8 cellular contexts compared by ENCODE assay signal in genomic region chr4:86892639-86892965, GRCh38. TPM values are rescaled to one million over a fixed set of nuclear protein-coding genes. Genes with fewer than 3 reads are reported as not detected.
DNase-seq lines count a peak whose midpoint lies in the region; ATAC-seq and TF ChIP-seq lines count a peak whose summit lies in the region.

No MANE protein-coding gene starts in this region.

- H3K9ac ChIP-seq in duodenal mucosa (ENCODE audit: low read depth in 1 of 2, low read length in 2 of 2), result peak overlapping the region; percentile 38 to 39

- peak; percentile 18 for ATAC-seq in GM18909 (IDR thresholded peaks at IDR 0.05; ENCODE audit: poor library complexity, unreplicated experiment)
- no peak for ATAC-seq in HG02885 (IDR thresholded peaks at IDR 0.05; ENCODE audit: poor library complexity, unreplicated experiment)
- ATAC-seq in GM18861 (IDR thresholded peaks at IDR 0.05; ENCODE audit: unreplicated experiment), result no peak

- H3K36me3 ChIP-seq in duodenal mucosa (ENCODE audit: control insufficient read depth in 1 of 2, insufficient read depth in 2 of 2, low read length in 2 of 2), result no peaks in the 10 kb centered on the region

- H3K36me3 Mint-ChIP-seq in neural crest cell (ENCODE audit: low read depth), result peaks cover 2% of the 10 kb centered on the region

- peak overlapping the region; percentile 90 for H3K27ac Mint-ChIP-seq in neural crest cell (ENCODE audit: unreplicated experiment)

- H3K9me3 Mint-ChIP-seq in neural crest cell, result no peaks in the 10 kb centered on the region

- peaks cover 0 to 4% of the 10 kb centered on the region in 2 donors for H3K4me1 ChIP-seq in duodenal mucosa (ENCODE audit: control insufficient read depth in 1 of 2, insufficient read depth in 2 of 2, low read length in 2 of 2)

- H3K4me3 ChIP-seq in duodenal mucosa (ENCODE audit: low read depth in 1 of 2, low read length in 2 of 2), result peak overlapping the region; percentile 62 to 76

- no peaks in the 10 kb centered on the region for H3K27me3 ChIP-seq in duodenal mucosa (ENCODE audit: control insufficient read depth in 1 of 2, insufficient read depth in 2 of 2, low read length in 2 of 2)

- no peak for TF ChIP-seq CTCF in neural crest cell (conservative IDR thresholded peaks at IDR 0.05)

- H3K4me1 Mint-ChIP-seq in neural crest cell, result peaks cover 13% of the 10 kb centered on the region

- H3K9me3 ChIP-seq in duodenal mucosa (ENCODE audit: control insufficient read depth in 1 of 2, low read length in 2 of 2), result no peaks in the 10 kb centered on the region

- peak overlapping the region; percentile 87 for H3K4me3 Mint-ChIP-seq in neural crest cell

- H3K27me3 Mint-ChIP-seq in neural crest cell (ENCODE audit: low read depth), result no peaks in the 10 kb centered on the region

- peak; percentile 40 for DNase-seq in NCI-H2171 (lab: John Stamatoyannopoulos, UW)
- DNase-seq in neural crest cell (ENCODE audit: low read depth, low spot score), result no peak
- no peak for DNase-seq in H4 (ENCODE audit: low spot score)
- DNase-seq in HK-2 (ENCODE audit: unreplicated experiment), result no peak

- no peak overlapping the region for H3K27ac ChIP-seq in duodenal mucosa (ENCODE audit: low read depth, low read length)

RNA-seq across cellular contexts. Expression of gene C4orf36, which starts 0.4 kb away (rescaled TPM):
- 1.9 and 3.2 TPM in 2 replicates for total RNA-seq in neural crest cell
- total RNA-seq in H4 (2014; rRNA removed; shearing (Covaris generic)), result 1.2 and 4.9 TPM in 2 replicates

RNA-seq across cellular contexts. Expression of gene AFF1, which starts 42.2 kb away (rescaled TPM):
- total RNA-seq in neural crest cell, result 34.1 and 37.8 TPM in 2 replicates
- 5.8 and 8.9 TPM in 2 replicates for total RNA-seq in H4 (2014; rRNA removed; shearing (Covaris generic))

RNA-seq across cellular contexts. Expression of gene SLC10A6, which starts 43.4 kb away (rescaled TPM):
- total RNA-seq in neural crest cell, result not detected in 2 replicates
- 0.27 TPM in 1 of 2 replicates, not detected in the other for total RNA-seq in H4 (2014; rRNA removed; shearing (Covaris generic))
